21 cellular contexts compared by ENCODE assay signal in genomic region chr17:28268610-28269313, GRCh38. TPM values are rescaled to one million over a fixed set of nuclear protein-coding genes. Genes with fewer than 3 reads are reported as not detected.
DNase-seq lines count a peak whose midpoint lies in the region; ATAC-seq, FAIRE-seq and TF ChIP-seq lines count a peak whose summit lies in the region.
"Had no signal": no experiment of that assay in that cellular context is flagged by ENCODE, and none has a peak within 500 bp of the region (broad histone marks: within the 10 kb centered on the region; RNA-seq: fewer than 3 reads in every experiment).

No MANE protein-coding gene starts in this region.

- WGBS in IMR-90 (ENCODE audit: extremely low coverage in 2 of 2, insufficient read length in 1 of 2), 2 experiments: 28% methylated on average over 4 of the region's 10 CpGs; no CpG with 5 or more reads in 1 of the 2 experiments

- BruUV-seq in IMR-90 (replicated peaks; lab: Mats Ljungman, UMichigan): no TSS peak

- POLR2A ChIA-PET in IMR-90 (lab: Charles Lee; ENCODE audit: unreplicated experiment): no interaction called here

- TF ChIP-seq POLR2A in IMR-90 (IDR thresholded peaks at IDR 0.05; ENCODE audit: low read depth, low read length): no peak

- H3K9ac ChIP-seq in IMR-90 (ENCODE audit: low read depth, low read length): no peak overlapping the region

- no peak for TF ChIP-seq RAD21 in IMR-90 (IDR thresholded peaks at IDR 0.05; ENCODE audit: low read length)

- H2BK5ac ChIP-seq in IMR-90 (ENCODE audit: low read depth, low read length, poor library complexity, severe bottlenecking): no peak overlapping the region

- H3K27me3 ChIP-seq in IMR-90 (ENCODE audit: control insufficient read depth, insufficient read depth, low read length): peaks cover 15% of the 10 kb centered on the region
- H3K27me3 ChIP-seq: BE2C had no signal

- H3K4me1 ChIP-seq in IMR-90 (ENCODE audit: control insufficient read depth, insufficient read depth, low read length): no peaks in the 10 kb centered on the region
- H3K4me1 ChIP-seq: BE2C, Caco-2 had no signal

- no peak overlapping the region for H2AK9ac ChIP-seq in IMR-90 (replicated peaks; ENCODE audit: low read depth, low read length, poor library complexity)

- H3K9me3 ChIP-seq in IMR-90 (ENCODE audit: control insufficient read depth, insufficient read depth, low read length): no peaks in the 10 kb centered on the region; the same call in none of the 2 replicates
- H3K9me3 ChIP-seq: BE2C had no signal

- CTCF ChIA-PET in IMR-90 (lab: Yijun Ruan, JAX): no interaction called here

- H2AFZ ChIP-seq in IMR-90 (replicated peaks; ENCODE audit: low read length, poor library complexity): no peak overlapping the region

- no peak overlapping the region for H3K4me3 ChIP-seq in IMR-90 (ENCODE audit: insufficient read depth, low read depth, low read length)

- DNase-seq in cardiac septum (ENCODE audit: low spot score) (peak; percentile 66), left cardiac atrium (no peak), IMR-90 (no peak), islet precursor cell (peak; percentile 27), GM19239 (ENCODE audit: insufficient read length, low spot score) (no peak)
- DNase-seq: ACHN; BE2C; C1 segment of cervical spinal cord; Caco-2; CD4-positive, CD25-positive, alpha-beta regulatory T cell; DMS153; DMS79; GDM1; GOT3; H7; HFFc6 had no signal

- no peak overlapping the region for H3K18ac ChIP-seq in IMR-90 (ENCODE audit: low read depth, low read length)

- H3K4me2 ChIP-seq in IMR-90 (ENCODE audit: low read depth, low read length): no peak overlapping the region

- H2BK15ac ChIP-seq in IMR-90 (ENCODE audit: low read depth, low read length): no peak overlapping the region

- H2AK5ac ChIP-seq in IMR-90 (ENCODE audit: low read depth, low read length): no peak overlapping the region

- no peak overlapping the region for H3K56ac ChIP-seq in IMR-90 (ENCODE audit: extremely low read depth, insufficient read depth, low read length)

- FAIRE-seq in GM19239 (lab: Jason Lieb, UNC): no peak
- FAIRE-seq: GM12892, GM18507 had no signal

- H4K8ac ChIP-seq in IMR-90 (ENCODE audit: low read depth in 2 of 2, low read length in 2 of 2): no peak overlapping the region

- H2BK120ac ChIP-seq in IMR-90 (ENCODE audit: low read depth, low read length): no peak overlapping the region

- H4K91ac ChIP-seq in IMR-90 (ENCODE audit: insufficient read depth, low read depth, low read length): no peak overlapping the region

- no peaks in the 10 kb centered on the region for H3K36me3 ChIP-seq in IMR-90 (ENCODE audit: control insufficient read depth, insufficient read depth, low read length)
- H3K36me3 ChIP-seq: BE2C had no signal

- in situ Hi-C loops in IMR-90 (cut with MboI; ENCODE audit: low sequenced_read_pairs): no loop called here

- H3K9me1 ChIP-seq in IMR-90 (ENCODE audit: insufficient read depth, low read length): no peaks in the 10 kb centered on the region

- TF ChIP-seq CTCF in IMR-90 (conservative IDR thresholded peaks at IDR 0.05; ENCODE audit: low read depth, low read length): no peak

- intact Hi-C loops in cardiac septum (cut with DNase I) (no loop called here), left cardiac atrium (cut with DNase I) (no loop called here), IMR-90 (cut with micrococcal nuclease) (no loop called here)

- no peak overlapping the region for H4K5ac ChIP-seq in IMR-90 (ENCODE audit: low read depth, low read length)

- no peak overlapping the region for H3K23ac ChIP-seq in IMR-90 (ENCODE audit: low read depth, low read length)

- H3K4ac ChIP-seq in IMR-90 (ENCODE audit: low read depth, low read length): no peak overlapping the region

- no peak overlapping the region for H3K14ac ChIP-seq in IMR-90 (replicated peaks; ENCODE audit: low read depth, low read length)

- H4K20me1 ChIP-seq in IMR-90 (ENCODE audit: insufficient read depth, low read length): no peaks in the 10 kb centered on the region

- ATAC-seq in left cardiac atrium: no peak
- no peak for ATAC-seq in IMR-90 (ENCODE audit: low read depth)
- ATAC-seq in GM18868 (IDR thresholded peaks at IDR 0.05; ENCODE audit: unreplicated experiment): no peak
- ATAC-seq: HCT116 had no signal

- no peak overlapping the region for H3K27ac ChIP-seq in IMR-90 (ENCODE audit: insufficient read depth, low read length)
- H3K27ac ChIP-seq: HL-60 had no signal

- dilution Hi-C loops in IMR-90 (cut with HindIII; ENCODE audit: low sequenced_read_pairs, unreplicated experiment): no loop called here

- no peaks in the 10 kb centered on the region for H3K79me1 ChIP-seq in IMR-90 (ENCODE audit: low read depth in 1 of 2, low read length in 2 of 2)

- H2BK20ac ChIP-seq in IMR-90 (ENCODE audit: low read depth, low read length): no peak overlapping the region

TF ChIP-seq in IMR-90, 13 proteins besides CTCF, POLR2A, EP300 and RAD21:
- TF ChIP-seq ELK1 (IDR thresholded peaks at IDR 0.05; ENCODE audit: borderline replicate concordance, low read depth, low read length) (no peak), NFE2L2 (IDR thresholded peaks at IDR 0.05; ENCODE audit: low read depth, low read length) (no peak), MAFK (IDR thresholded peaks at IDR 0.05; ENCODE audit: low read depth, low read length) (peak; percentile 80)

RNA-seq across cellular contexts. Expression of gene TMEM97, which starts 50.2 kb away (rescaled TPM):
- 3.9 TPM for total RNA-seq in cardiac septum
- total RNA-seq in left cardiac atrium: 1 to 10 TPM; 5.4 to 6.0 TPM
- 21.3 and 23.1 TPM in 2 replicates for total RNA-seq in IMR-90 (2012; rRNA removed)
- polyA plus RNA-seq in IMR-90 (2012; rRNA removed): 10.4 and 12.3 TPM in 2 replicates
- 5.1 and 8.9 TPM in 2 replicates for polyA plus RNA-seq in IMR-90 (2012; cell fraction: cytosol; rRNA removed)
- 1.6 and 2.6 TPM in 2 replicates for polyA plus RNA-seq in IMR-90 (2012; cell fraction: nucleus; rRNA removed; ENCODE audit: low replicate concordance)

Comparison
In these comparisons a context has a peak if more than half of its experiments do, and no peak if none do; other contexts are left out.
1. DNase-seq: peak in cardiac septum (single experiment) and islet precursor cell (single experiment); none in left cardiac atrium (single experiment), IMR-90 (single experiment) and GM19239 (single experiment).